ENCODE assay signal across 15 cellular contexts in the genomic region with DNA sequence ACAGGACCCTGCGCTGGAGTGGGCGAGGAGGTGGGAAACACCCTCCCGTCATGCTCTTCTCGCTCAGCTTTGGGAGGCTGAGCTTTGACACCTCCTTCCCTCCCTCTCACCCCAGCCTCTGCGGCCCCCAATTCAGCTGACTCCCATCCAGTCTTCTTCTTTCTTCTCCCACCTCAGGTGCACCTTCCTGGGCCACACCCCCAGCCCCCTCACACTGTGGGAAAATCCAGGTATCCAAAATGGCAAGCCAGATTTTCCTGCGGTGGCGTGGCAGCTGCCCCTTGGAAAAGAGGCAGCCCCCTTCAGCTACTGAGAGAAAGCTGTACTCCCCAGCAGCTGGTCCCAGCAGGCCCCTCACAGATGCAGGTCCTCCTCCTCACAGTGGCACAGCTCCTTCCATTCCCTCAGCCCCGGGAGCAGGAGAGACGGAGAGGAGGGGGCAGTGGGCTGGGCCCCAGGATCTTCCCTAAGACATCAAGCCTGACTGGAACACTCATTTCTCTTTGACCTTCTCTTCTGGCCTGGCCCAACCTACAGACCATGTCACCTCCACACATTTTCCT.
DNase-seq lines count a peak whose midpoint lies in the region; FAIRE-seq and TF ChIP-seq lines count a peak whose summit lies in the region.
"Had no signal": no experiment of that assay in that cellular context is flagged by ENCODE, and none has a peak within 500 bp of the region (broad histone marks: within the 10 kb centered on the region; RNA-seq: fewer than 3 reads in every experiment).

No MANE protein-coding gene starts in this region.

- peak overlapping the region; percentile 63 for H2AFZ ChIP-seq in GM23248

- H3K27me3 ChIP-seq in GM23248 (replicated peaks; ENCODE audit: insufficient read depth), result no peaks in the 10 kb centered on the region
- no peaks in the 10 kb centered on the region for H3K27me3 ChIP-seq in brain microvascular endothelial cell (replicated peaks)
- H3K27me3 ChIP-seq in skeletal muscle tissue (ENCODE audit: control insufficient read depth in 3 of 3, insufficient read depth in 3 of 3, low read length in 3 of 3), result no peaks in the 10 kb centered on the region

- no peak for TF ChIP-seq CTCF in brain microvascular endothelial cell (IDR thresholded peaks at IDR 0.05; ENCODE audit: low read depth, low read length, missing control alignments)

- H3K27ac ChIP-seq in GM23248 (peak overlapping the region; percentile 98), brain microvascular endothelial cell (peak overlapping the region; percentile 84), skeletal muscle tissue (ENCODE audit: low read depth, low read length) (peak overlapping the region; percentile 84)

- peak overlapping the region; percentile 45 for H3K4me3 ChIP-seq in GM23248
- no peak overlapping the region for H3K4me3 ChIP-seq in brain microvascular endothelial cell (ENCODE audit: low read depth, low read length)
- H3K4me3 ChIP-seq in skeletal muscle tissue (ENCODE audit: low read length in 3 of 3), result peak overlapping the region in 2 of 3 donors; percentile 52 to 61

- H3K9me3 ChIP-seq in GM23248 (ENCODE audit: low read depth), result no peaks in the 10 kb centered on the region
- H3K9me3 ChIP-seq in skeletal muscle tissue (ENCODE audit: control insufficient read depth in 3 of 3, low read length in 3 of 3), result no peaks in the 10 kb centered on the region

- H3K4me2 ChIP-seq in GM23248 (ENCODE audit: unreplicated experiment), result peak overlapping the region; percentile 76

- H4K20me1 ChIP-seq in GM23248 (ENCODE audit: insufficient read depth), result no peaks in the 10 kb centered on the region

- peaks cover 58% of the 10 kb centered on the region for H3F3A ChIP-seq in GM23248 (ENCODE audit: insufficient read depth)

- H3K9ac ChIP-seq in GM23248, result peak overlapping the region; percentile 84
- peak overlapping the region; percentile 47 to 69 (median 60) for H3K9ac ChIP-seq in skeletal muscle tissue (ENCODE audit: low read depth in 1 of 3, low read length in 3 of 3)

- 22 to 24% methylated on average over 9 of the region's 9 CpGs for WGBS in GM23248 (ENCODE audit: low coverage in 1 of 2, low lambda C conversion rate in 2 of 2, missing lambda C conversion rate in 2 of 2), 2 experiments

- in situ Hi-C loops in GM23248 (cut with MboI), result no loop called here
- in situ Hi-C loops in brain microvascular endothelial cell (cut with HindIII; ENCODE audit: low pct_ligation_motif_present, low sequenced_read_pairs), result no loop called here

- no peaks in the 10 kb centered on the region for H3K36me3 ChIP-seq in GM23248 (ENCODE audit: low read depth)
- no peaks in the 10 kb centered on the region for H3K36me3 ChIP-seq in brain microvascular endothelial cell (replicated peaks)
- no peaks in the 10 kb centered on the region for H3K36me3 ChIP-seq in skeletal muscle tissue (ENCODE audit: control insufficient read depth in 3 of 3, insufficient read depth in 3 of 3, low read length in 3 of 3)

- H3K4me1 ChIP-seq in GM23248 (ENCODE audit: insufficient read depth) (peaks cover 57% of the 10 kb centered on the region), skeletal muscle tissue (ENCODE audit: control insufficient read depth in 3 of 3, insufficient read depth in 3 of 3, low read length in 3 of 3) (peaks cover 42 to 54% (median 46%) of the 10 kb centered on the region in 3 donors)

- H3K9me2 ChIP-seq in GM23248 (ENCODE audit: insufficient read depth), result no peaks in the 10 kb centered on the region

- DNase-seq in GM23248 (no peak), brain microvascular endothelial cell (no peak), left kidney (ENCODE audit: low read depth, low spot score) (peak; percentile 63), T1000 (lab: John Stamatoyannopoulos, UW) (no peak), MV-4-11 (lab: John Stamatoyannopoulos, UW) (no peak), frontal cortex (ENCODE audit: low spot score in 2 of 2) (no peak)
- DNase-seq in effector CD8-positive, alpha-beta T cell (lab: John Stamatoyannopoulos, UW), result no peak
- DNase-seq: activated CD4-positive, alpha-beta T cell treated with anti-CD3 and anti-CD28 coated beads for 1 hour; CD4-positive, alpha-beta T cell; islet precursor cell; NCI-H1930; SHP77; small intestine had no signal

- no peaks in the 10 kb centered on the region for H3K79me2 ChIP-seq in GM23248 (ENCODE audit: insufficient read depth)

- FAIRE-seq in frontal cortex (lab: Jason Lieb, UNC), result no peak
- FAIRE-seq: HepG2, small intestine had no signal
